28 cellular contexts compared by ENCODE assay signal in genomic region chr16:65767125-65767524, GRCh38.
DNase-seq lines count a peak whose midpoint lies in the region; ATAC-seq and TF ChIP-seq lines count a peak whose summit lies in the region.
"Had no signal": no experiment of that assay in that cellular context is flagged by ENCODE, and none has a peak within 500 bp of the region (broad histone marks: within the 10 kb centered on the region; RNA-seq: fewer than 3 reads in every experiment).

No MANE protein-coding gene starts in this region.

- CTCF ChIA-PET in OCI-LY7 (lab: Charles Lee; ENCODE audit: unreplicated experiment): no interaction called here
- CTCF ChIA-PET in Caco-2 (lab: Charles Lee): no interaction called here

- no peak overlapping the region for H3K27ac Mint-ChIP-seq in GM23338
- H3K27ac Mint-ChIP-seq in endothelial cell (ENCODE audit: unreplicated experiment): peak overlapping the region; percentile 61
- H3K27ac Mint-ChIP-seq in Caco-2 (ENCODE audit: unreplicated experiment): no peak overlapping the region
- H3K27ac Mint-ChIP-seq: immature natural killer cell; stimulated activated effector memory CD8-positive, alpha-beta T cell treated with anti-CD3 and anti-CD28 coated beads, Interleukin-12 subunit alpha, Interleukin-12 subunit beta, amount 100 ng/mL, for 72 hours had no signal

- H3K9ac ChIP-seq in neural cell (ENCODE audit: low read length): no peak overlapping the region

- TF ChIP-seq EP300 in neural cell (conservative IDR thresholded peaks at IDR 0.05; ENCODE audit: poor library complexity, severe bottlenecking): peak; percentile 24

- H4K20me1 ChIP-seq in GM23338 (replicated peaks; ENCODE audit: insufficient read depth) (no peaks in the 10 kb centered on the region), OCI-LY7 (ENCODE audit: insufficient read depth, low read length) (no peaks in the 10 kb centered on the region), neural cell (ENCODE audit: insufficient read depth) (no peaks in the 10 kb centered on the region)

- H3K4me1 Mint-ChIP-seq in GM23338: peaks cover 24% of the 10 kb centered on the region
- H3K4me1 Mint-ChIP-seq in endothelial cell (ENCODE audit: unreplicated experiment): peaks cover 30% of the 10 kb centered on the region
- H3K4me1 Mint-ChIP-seq in Caco-2 (ENCODE audit: low read depth, unreplicated experiment): peaks cover 18% of the 10 kb centered on the region
- H3K4me1 Mint-ChIP-seq: immature natural killer cell; stimulated activated effector memory CD8-positive, alpha-beta T cell treated with anti-CD3 and anti-CD28 coated beads, Interleukin-12 subunit alpha, Interleukin-12 subunit beta, amount 100 ng/mL, for 72 hours had no signal

- H3F3A ChIP-seq in GM23338 (replicated peaks; ENCODE audit: low read depth) (no peaks in the 10 kb centered on the region), neural cell (ENCODE audit: insufficient read depth, low read length, poor library complexity, severe bottlenecking) (no peaks in the 10 kb centered on the region)

- ATAC-seq in GM23338: peak; percentile 36
- no peak for ATAC-seq in HG02852 (IDR thresholded peaks at IDR 0.05; ENCODE audit: unreplicated experiment)
- ATAC-seq: left lung; stimulated activated effector memory CD8-positive, alpha-beta T cell treated with anti-CD3 and anti-CD28 coated beads, Interleukin-12 subunit alpha, Interleukin-12 subunit beta, amount 100 ng/mL, for 72 hours had no signal

- DNase-seq in GM23338 (ENCODE audit: low spot score) (peak; percentile 43), OCI-LY7 (ENCODE audit: low spot score) (no peak), endothelial cell (ENCODE audit: low spot score) (no peak), Caco-2 (no peak), inferior parietal cortex (ENCODE audit: extremely low spot score) (no peak)
- no peak for DNase-seq in stimulated activated CD4-positive, alpha-beta T cell treated with anti-CD3 and anti-CD28 coated beads, Interleukin-4, amount 100 ng/mL, for 24 hours
- DNase-seq: activated CD4-positive, alpha-beta T cell treated with anti-CD3 and anti-CD28 coated beads, Interleukin-2, amount 50 U/mL, for 1 hour; activated CD4-positive, CD25-positive, alpha-beta regulatory T cell; activated gamma-delta T cell treated with Interleukin-2 at 50 U/mL for 16 hours; activated T-cell treated with anti-CD3 and anti-CD28 coated beads, Interleukin-2, amount 50 U/mL, for 1 hour; effector CD4-positive, alpha-beta T cell; HCEC 1CT; hippocampal formation; immature natural killer cell; left lung; mesenchymal stem cell; NCI-H1048; NCI-H1694; NCI-H2171; NCI-H526; nucleus accumbens; RPMI8226; transverse colon had no signal

- peaks cover 16% of the 10 kb centered on the region for H3K4me1 ChIP-seq in GM23338 (ENCODE audit: insufficient read depth)
- peaks cover 60% of the 10 kb centered on the region for H3K4me1 ChIP-seq in OCI-LY7 (ENCODE audit: insufficient read depth, low read length, poor library complexity, severe bottlenecking)
- H3K4me1 ChIP-seq in Caco-2: peaks cover 21% of the 10 kb centered on the region
- H3K4me1 ChIP-seq: ascending aorta, left lung, transverse colon had no signal

- H3K27me3 Mint-ChIP-seq in GM23338 (ENCODE audit: insufficient read depth, low read depth, poor library complexity): peaks cover 10% of the 10 kb centered on the region
- H3K27me3 Mint-ChIP-seq in endothelial cell (ENCODE audit: unreplicated experiment): no peaks in the 10 kb centered on the region
- H3K27me3 Mint-ChIP-seq in Caco-2 (ENCODE audit: insufficient read depth, unreplicated experiment): no peaks in the 10 kb centered on the region

- H3K36me3 ChIP-seq in GM23338 (ENCODE audit: insufficient read depth) (peaks cover 19% of the 10 kb centered on the region), OCI-LY7 (ENCODE audit: insufficient read depth, low read length) (no peaks in the 10 kb centered on the region; the same call in 1 of the 2 replicates), neural cell (ENCODE audit: insufficient read depth, low read length) (no peaks in the 10 kb centered on the region), Caco-2 (ENCODE audit: control insufficient read depth, insufficient read depth, low read length) (no peaks in the 10 kb centered on the region)
- H3K36me3 ChIP-seq: ascending aorta, left lung, transverse colon had no signal

- peaks cover 36% of the 10 kb centered on the region for H3K9me3 Mint-ChIP-seq in GM23338
- no peaks in the 10 kb centered on the region for H3K9me3 Mint-ChIP-seq in endothelial cell (ENCODE audit: unreplicated experiment)
- peaks cover 48% of the 10 kb centered on the region for H3K9me3 Mint-ChIP-seq in Caco-2 (ENCODE audit: unreplicated experiment)

- intact Hi-C loops in OCI-LY7 (cut with micrococcal nuclease; ENCODE audit: unreplicated experiment): loop anchor here (10.0 kb wide), 1 partner anchor 138 kb away; no protein-coding TSS in a partner anchor
- intact Hi-C loops in Caco-2 (cut with micrococcal nuclease; ENCODE audit: unreplicated experiment): no loop called here

- TF ChIP-seq CTCF in GM23338 (conservative IDR thresholded peaks at IDR 0.05; ENCODE audit: low read depth in 2 of 2) (no peak), OCI-LY7 (conservative IDR thresholded peaks at IDR 0.05; ENCODE audit: low read length) (no peak), endothelial cell (IDR thresholded peaks at IDR 0.05; ENCODE audit: unreplicated experiment) (no peak), neural cell (IDR thresholded peaks at IDR 0.05; ENCODE audit: poor library complexity, severe bottlenecking) (no peak), Caco-2 (IDR thresholded peaks at IDR 0.05; ENCODE audit: insufficient read depth in 1 of 2, low read depth in 1 of 2, low read length in 1 of 2, severe bottlenecking in 1 of 2, unreplicated experiment in 1 of 2) (no peak)

- no peak overlapping the region for H2AFZ ChIP-seq in GM23338
- peak overlapping the region; percentile 52; the same call in 1 of the 2 replicates for H2AFZ ChIP-seq in OCI-LY7 (ENCODE audit: low read length)
- H2AFZ ChIP-seq in neural cell (ENCODE audit: low read depth, low read length): no peak overlapping the region

- H3K36me3 Mint-ChIP-seq in GM23338 (ENCODE audit: low read depth) (peaks cover 36% of the 10 kb centered on the region), endothelial cell (ENCODE audit: low read depth, unreplicated experiment) (peaks cover 10% of the 10 kb centered on the region), Caco-2 (ENCODE audit: insufficient read depth, unreplicated experiment) (peaks cover 6% of the 10 kb centered on the region)
- H3K36me3 Mint-ChIP-seq: immature natural killer cell; stimulated activated effector memory CD8-positive, alpha-beta T cell treated with anti-CD3 and anti-CD28 coated beads, Interleukin-12 subunit alpha, Interleukin-12 subunit beta, amount 100 ng/mL, for 72 hours had no signal

- no TSS peak for BruUV-seq in OCI-LY7 (replicated peaks; lab: Mats Ljungman, UMichigan)
- BruUV-seq in Caco-2 (replicated peaks; lab: Mats Ljungman, UMichigan): no TSS peak

- H3K4me3 ChIP-seq in GM23338: no peak overlapping the region
- H3K4me3 ChIP-seq in OCI-LY7 (ENCODE audit: low read depth, low read length, poor library complexity, severe bottlenecking): no peak overlapping the region
- H3K4me3 ChIP-seq in neural cell (ENCODE audit: low read length): no peak overlapping the region
- H3K4me3 ChIP-seq in Caco-2 (ENCODE audit: low read depth, low read length): no peak overlapping the region
- H3K4me3 ChIP-seq: ascending aorta, left lung, transverse colon had no signal

- 0 out of 2 replicates have a peak overlapping the region, but pooled peaks have one; percentile 15 for H3K4me2 ChIP-seq in GM23338
- H3K4me2 ChIP-seq in OCI-LY7 (ENCODE audit: low read length): no peak overlapping the region
- no peak overlapping the region for H3K4me2 ChIP-seq in neural cell (ENCODE audit: low read length)

- POLR2A ChIA-PET in OCI-LY7 (lab: Charles Lee): interaction anchor here (0.5 to 1.4 kb wide), 4 partner anchors 9 to 1600 kb away, joined by 3 to 6 read pairs (median 4); no protein-coding TSS in a partner anchor
- POLR2A ChIA-PET in Caco-2 (lab: Charles Lee): no interaction called here

- H3K27ac ChIP-seq in GM23338 (ENCODE audit: low read depth) (no peak overlapping the region), OCI-LY7 (ENCODE audit: low read depth, low read length, poor library complexity, severe bottlenecking) (no peak overlapping the region), neural cell (ENCODE audit: low read length) (peak overlapping the region; percentile 22)
- H3K27ac ChIP-seq: ascending aorta, epithelial cell of prostate, left lung, transverse colon had no signal

- TF ChIP-seq RAD21 in neural cell (conservative IDR thresholded peaks at IDR 0.05): no peak

- H3K27me3 ChIP-seq in GM23338 (ENCODE audit: insufficient read depth) (no peaks in the 10 kb centered on the region), neural cell (ENCODE audit: insufficient read depth, low read depth, low read length) (no peaks in the 10 kb centered on the region), Caco-2 (replicated peaks; ENCODE audit: control insufficient read depth, insufficient read depth, low read length) (no peaks in the 10 kb centered on the region)
- H3K27me3 ChIP-seq: ascending aorta, left lung, transverse colon had no signal

- H3K9me3 ChIP-seq in OCI-LY7 (ENCODE audit: low read length) (peaks cover 29% of the 10 kb centered on the region; the same call in 1 of the 2 replicates), neural cell (ENCODE audit: low read length) (peaks cover 7% of the 10 kb centered on the region), Caco-2 (peaks cover 38% of the 10 kb centered on the region)
- H3K9me3 ChIP-seq: ascending aorta, transverse colon had no signal

- H3K79me2 ChIP-seq in GM23338 (replicated peaks; ENCODE audit: insufficient read depth) (no peaks in the 10 kb centered on the region), OCI-LY7 (ENCODE audit: insufficient read depth, low read depth, low read length) (no peaks in the 10 kb centered on the region), neural cell (replicated peaks; ENCODE audit: insufficient read depth, low read length) (no peaks in the 10 kb centered on the region)

- H3K4me3 Mint-ChIP-seq in GM23338 (no peak overlapping the region), endothelial cell (ENCODE audit: unreplicated experiment) (no peak overlapping the region), Caco-2 (ENCODE audit: unreplicated experiment) (no peak overlapping the region)
- H3K4me3 Mint-ChIP-seq: immature natural killer cell; stimulated activated effector memory CD8-positive, alpha-beta T cell treated with anti-CD3 and anti-CD28 coated beads, Interleukin-12 subunit alpha, Interleukin-12 subunit beta, amount 100 ng/mL, for 72 hours had no signal

- peaks cover 28% of the 10 kb centered on the region for H3K9me2 ChIP-seq in GM23338 (ENCODE audit: insufficient read depth)
- no peaks in the 10 kb centered on the region for H3K9me2 ChIP-seq in OCI-LY7 (ENCODE audit: insufficient read depth, low read length)
- H3K9me2 ChIP-seq in neural cell (ENCODE audit: insufficient read depth, low read length): no peaks in the 10 kb centered on the region

TF ChIP-seq in neural cell, 6 proteins besides CTCF, POLR2A, EP300 and RAD21 (continues in another document):
- TF ChIP-seq POLR2AphosphoS5 (IDR thresholded peaks at IDR 0.05) (peak; percentile 39), EZH2 (IDR thresholded peaks at IDR 0.05; ENCODE audit: borderline replicate concordance, insufficient read depth, low read length, poor library complexity, severe bottlenecking) (no peak), TAF1 (IDR thresholded peaks at IDR 0.05; ENCODE audit: low read depth) (no peak), MXI1 (conservative IDR thresholded peaks at IDR 0.05; ENCODE audit: poor library complexity, severe bottlenecking) (no peak)
